Comparison of ENCODE assay signal across 8 cellular contexts in genomic region chr2:74548919-74549684, GRCh38. TPM values are rescaled to one million over a fixed set of nuclear protein-coding genes. Genes with fewer than 3 reads are reported as not detected.
DNase-seq lines count a peak whose midpoint lies in the region; TF ChIP-seq lines count a peak whose summit lies in the region.

No MANE protein-coding gene starts in this region.

- H3K4me1 Mint-ChIP-seq in activated CD4-positive, alpha-beta memory T cell treated with anti-CD3 and anti-CD28 coated beads, Interleukin-2, amount 10 ng/mL, durations not matched to agents 7 days and 5 days: peaks cover 17% of the 10 kb centered on the region

- H3K9ac ChIP-seq in MM.1S (ENCODE audit: low read length): no peak overlapping the region

- H3K27me3 ChIP-seq in MM.1S (replicated peaks; ENCODE audit: insufficient read depth, low read length) (peaks cover 52% of the 10 kb centered on the region), osteoblast (ENCODE audit: insufficient read depth, low read length) (no peaks in the 10 kb centered on the region)

- no peaks in the 10 kb centered on the region for H3F3A ChIP-seq in MM.1S (ENCODE audit: insufficient read depth, low read length)

- H3K4me3 ChIP-seq in MM.1S (ENCODE audit: low read length) (peak overlapping the region; percentile 51), osteoblast (ENCODE audit: insufficient read depth, low read length) (peak overlapping the region; percentile 76)

- H2AFZ ChIP-seq in MM.1S (ENCODE audit: low read length): peak overlapping the region; percentile 54; the same call in 1 of the 2 replicates
- peak overlapping the region; percentile 45 for H2AFZ ChIP-seq in osteoblast (ENCODE audit: low read length)

- no peak overlapping the region for H3K27ac Mint-ChIP-seq in activated CD4-positive, alpha-beta memory T cell treated with anti-CD3 and anti-CD28 coated beads, Interleukin-2, amount 10 ng/mL, durations not matched to agents 7 days and 5 days

- H3K36me3 ChIP-seq in MM.1S (replicated peaks; ENCODE audit: insufficient read depth, low read length): no peaks in the 10 kb centered on the region
- peaks cover 58% of the 10 kb centered on the region for H3K36me3 ChIP-seq in osteoblast (ENCODE audit: insufficient read depth, low read length)

- peak overlapping the region; percentile 51 for H3K4me3 Mint-ChIP-seq in activated CD4-positive, alpha-beta memory T cell treated with anti-CD3 and anti-CD28 coated beads, Interleukin-2, amount 10 ng/mL, durations not matched to agents 7 days and 5 days

- no peak overlapping the region for H3K27ac ChIP-seq in MM.1S (ENCODE audit: low read length)
- H3K27ac ChIP-seq in osteoblast (ENCODE audit: low read depth, low read length): peak overlapping the region; percentile 68

- in situ Hi-C loops in ACHN (cut with HindIII; ENCODE audit: low pct_ligation_motif_present, low pct_unique_long_range_greater_than_20kb, low sequenced_read_pairs): no loop called here

- no peaks in the 10 kb centered on the region for H3K36me3 Mint-ChIP-seq in activated CD4-positive, alpha-beta memory T cell treated with anti-CD3 and anti-CD28 coated beads, Interleukin-2, amount 10 ng/mL, durations not matched to agents 7 days and 5 days (ENCODE audit: low read depth)

- DNase-seq in ACHN: peak; percentile 75
- no peak for DNase-seq in MM.1S
- no peak for DNase-seq in activated CD4-positive, alpha-beta memory T cell treated with anti-CD3 and anti-CD28 coated beads, Interleukin-2, amount 10 ng/mL, durations not matched to agents 7 days and 5 days
- DNase-seq in germinal center (ENCODE audit: low spot score): peak; percentile 48
- DNase-seq in osteoblast (ENCODE audit: insufficient read length, low spot score, missing footprints): peak; percentile 95
- DNase-seq in putamen (ENCODE audit: low spot score): no peak
- no peak for DNase-seq in middle frontal gyrus (ENCODE audit: extremely low spot score, low spot score)

- no peaks in the 10 kb centered on the region for H3K9me2 ChIP-seq in MM.1S (replicated peaks; ENCODE audit: insufficient read depth, low read length)

- H3K4me1 ChIP-seq in MM.1S (ENCODE audit: low read length) (peaks cover 3% of the 10 kb centered on the region; the same call in 1 of the 2 replicates), osteoblast (ENCODE audit: insufficient read depth, low read length) (peaks cover 51% of the 10 kb centered on the region)

- TF ChIP-seq CTCF in MM.1S (IDR thresholded peaks at IDR 0.05; ENCODE audit: low read length) (no peak), osteoblast (IDR thresholded peaks at IDR 0.05; ENCODE audit: extremely low read depth, low read depth, low read length) (no peak)

- H3K4me2 ChIP-seq in MM.1S (ENCODE audit: low read depth, low read length): peak overlapping the region; percentile 71
- H3K4me2 ChIP-seq in osteoblast (ENCODE audit: insufficient read depth, low read length): peak overlapping the region; percentile 91

- CTCF ChIA-PET in activated CD4-positive, alpha-beta memory T cell treated with anti-CD3 and anti-CD28 coated beads, Interleukin-2, amount 10 ng/mL, durations not matched to agents 7 days and 5 days (lab: Charles Lee): no interaction called here

- H3K79me2 ChIP-seq in MM.1S (ENCODE audit: low read length) (no peaks in the 10 kb centered on the region), osteoblast (ENCODE audit: insufficient read depth, low read length) (peaks cover 80% of the 10 kb centered on the region)

- H3K9me3 Mint-ChIP-seq in activated CD4-positive, alpha-beta memory T cell treated with anti-CD3 and anti-CD28 coated beads, Interleukin-2, amount 10 ng/mL, durations not matched to agents 7 days and 5 days: no peaks in the 10 kb centered on the region

- H3K9me3 ChIP-seq in MM.1S (replicated peaks; ENCODE audit: insufficient read depth, low read length) (no peaks in the 10 kb centered on the region), osteoblast (ENCODE audit: low read depth, low read length) (no peaks in the 10 kb centered on the region)

- POLR2A ChIA-PET in activated CD4-positive, alpha-beta memory T cell treated with anti-CD3 and anti-CD28 coated beads, Interleukin-2, amount 10 ng/mL, durations not matched to agents 7 days and 5 days (lab: Charles Lee): interaction anchor here (0.9 to 1.7 kb wide), 3 partner anchors 20 to 90 kb away, joined by 3 to 6 read pairs (median 4); partner anchors contain the start of genes AUP1, HTRA2 and WBP1

- peaks cover 57% of the 10 kb centered on the region for H3K27me3 Mint-ChIP-seq in activated CD4-positive, alpha-beta memory T cell treated with anti-CD3 and anti-CD28 coated beads, Interleukin-2, amount 10 ng/mL, durations not matched to agents 7 days and 5 days

- H4K20me1 ChIP-seq in MM.1S (ENCODE audit: insufficient read depth, low read length) (no peaks in the 10 kb centered on the region), osteoblast (ENCODE audit: insufficient read depth, low read length) (no peaks in the 10 kb centered on the region)

- peak; percentile 24 for TF ChIP-seq POLR2A in GM10847 (IDR thresholded peaks at IDR 0.05; ENCODE audit: extremely low read depth, insufficient read length)

RNA-seq across cellular contexts. Expression of gene LOXL3, which starts 4.6 kb away (rescaled TPM):
- under 1 TPM; 0.60 to 0.70 TPM for total RNA-seq in activated CD4-positive, alpha-beta memory T cell treated with anti-CD3 and anti-CD28 coated beads, Interleukin-2, amount 10 ng/mL, durations not matched to agents 7 days and 5 days
- 64.8 and 97.4 TPM in 2 replicates for total RNA-seq in osteoblast

RNA-seq across cellular contexts. Expression of gene DOK1, which starts 5.4 kb away (rescaled TPM):
- 10 to 100 TPM; 45.2 to 46.8 TPM for total RNA-seq in activated CD4-positive, alpha-beta memory T cell treated with anti-CD3 and anti-CD28 coated beads, Interleukin-2, amount 10 ng/mL, durations not matched to agents 7 days and 5 days
- total RNA-seq in osteoblast: 89.8 and 93.1 TPM in 2 replicates

RNA-seq across cellular contexts. Expression of gene HTRA2, which starts 19.4 kb away (rescaled TPM):
- 10 to 100 TPM; 49.2 to 51.1 TPM for total RNA-seq in activated CD4-positive, alpha-beta memory T cell treated with anti-CD3 and anti-CD28 coated beads, Interleukin-2, amount 10 ng/mL, durations not matched to agents 7 days and 5 days
- 51.8 and 53.6 TPM in 2 replicates for total RNA-seq in osteoblast

RNA-seq across cellular contexts. Expression of gene AUP1, which starts 19.6 kb away (rescaled TPM):
- 100 to 1,000 TPM; 118 to 119 TPM for total RNA-seq in activated CD4-positive, alpha-beta memory T cell treated with anti-CD3 and anti-CD28 coated beads, Interleukin-2, amount 10 ng/mL, durations not matched to agents 7 days and 5 days
- 82.9 and 86.3 TPM in 2 replicates for total RNA-seq in osteoblast

RNA-seq across cellular contexts. Expression of gene DQX1, which starts 23.1 kb away (rescaled TPM):
- total RNA-seq in activated CD4-positive, alpha-beta memory T cell treated with anti-CD3 and anti-CD28 coated beads, Interleukin-2, amount 10 ng/mL, durations not matched to agents 7 days and 5 days: under 1 TPM; 0.33 to 0.45 TPM
- not detected in 2 replicates for total RNA-seq in osteoblast

Comparison
In these comparisons a context has a peak if more than half of its experiments do, and no peak if none do; other contexts are left out.
1. DNase-seq: peak in ACHN (single experiment), germinal center (single experiment) and osteoblast (single experiment); none in MM.1S (single experiment), activated CD4-positive, alpha-beta memory T cell treated with anti-CD3 and anti-CD28 coated beads, Interleukin-2, amount 10 ng/mL, durations not matched to agents 7 days and 5 days (single experiment), putamen (single experiment) and middle frontal gyrus (single experiment).
2. RNA of gene LOXL3, which starts 4.6 kb away (total RNA-seq): 64.8 to 97.4 TPM in osteoblast; 0.60 to 0.70 TPM in activated CD4-positive, alpha-beta memory T cell treated with anti-CD3 and anti-CD28 coated beads, Interleukin-2, amount 10 ng/mL, durations not matched to agents 7 days and 5 days; every median in the first group is over 10 times any median in the second.